11 cellular contexts compared by ENCODE assay signal in genomic region chr16:4501071-4501478, GRCh38. TPM values are rescaled to one million over a fixed set of nuclear protein-coding genes. Genes with fewer than 3 reads are reported as not detected.
DNase-seq lines count a peak whose midpoint lies in the region; ATAC-seq and TF ChIP-seq lines count a peak whose summit lies in the region.
"Had no signal": no experiment of that assay in that cellular context is flagged by ENCODE, and none has a peak within 500 bp of the region (broad histone marks: within the 10 kb centered on the region; RNA-seq: fewer than 3 reads in every experiment).

No MANE protein-coding gene starts in this region.

- intact Hi-C loops in CD4-positive, alpha-beta T cell (cut with DNase I, micrococcal nuclease): no loop called here
- intact Hi-C loops in left cardiac atrium (cut with DNase I): loop anchor here (10.0 kb wide), 1 partner anchor 84 kb away; no protein-coding TSS in a partner anchor
- intact Hi-C loops in prostate gland (cut with DNase I): loop anchor here (10.0 kb wide), 1 partner anchor 454 kb away; the partner anchor contains the start of gene SEC14L5

- H3K9ac ChIP-seq in adipocyte (ENCODE audit: low read length): peak overlapping the region; percentile 75

- H3K27me3 Mint-ChIP-seq in CD4-positive, alpha-beta T cell: no peaks in the 10 kb centered on the region

- CTCF ChIA-PET in CD4-positive, alpha-beta T cell (lab: Charles Lee): interaction anchor here (0.6 to 7.1 kb wide), 4 partner anchors 13 to 48 kb away, joined by 3 to 54 read pairs (median 8); partner anchors contain the start of gene HMOX2

- 13% methylated on average over 5 of the region's 5 CpGs for WGBS in prostate gland

- H3K27me3 ChIP-seq in CD4-positive, alpha-beta T cell (ENCODE audit: control insufficient read depth, insufficient read depth, low read length): no peaks in the 10 kb centered on the region
- H3K27me3 ChIP-seq in adipocyte (replicated peaks; ENCODE audit: control insufficient read depth, insufficient read depth, low read length): no peaks in the 10 kb centered on the region
- no peaks in the 10 kb centered on the region for H3K27me3 ChIP-seq in prostate gland (replicated peaks; ENCODE audit: insufficient read depth)

- no peak for DNase-seq in CD4-positive, alpha-beta T cell
- DNase-seq in adipocyte (ENCODE audit: low read depth): no peak
- DNase-seq in left cardiac atrium: peak; percentile 55
- no peak for DNase-seq in prostate gland (ENCODE audit: low spot score)
- DNase-seq in GM10266 (ENCODE audit: extremely low spot score): no peak
- DNase-seq in NCI-H69 (lab: John Stamatoyannopoulos, UW): no peak
- DNase-seq: NCI-H1048, SIG-M5 had no signal

- no peak for TF ChIP-seq POLR2A in prostate gland (IDR thresholded peaks at IDR 0.05)

- H3K9me3 Mint-ChIP-seq in CD4-positive, alpha-beta T cell: no peaks in the 10 kb centered on the region
- H3K9me3 Mint-ChIP-seq: activated T-helper 1 cell treated with anti-CD3 and anti-CD28 coated beads, Interleukin-12 subunit alpha, Interleukin-12 subunit beta, Interleukin-2, Interleukin-4 antibody, amounts not matched to agents 30 ng/mL and 10 ng/mL and 1 ng/mL, durations not matched to agents 14 hours and 24 hours and 36 hours had no signal

- POLR2A ChIA-PET in CD4-positive, alpha-beta T cell (lab: Charles Lee): interaction anchor here (0.6 to 4.9 kb wide), 7 partner anchors 9 to 48 kb away, joined by 3 to 66 read pairs (median 4); partner anchors contain the start of genes HMOX2 and NMRAL1

- H3K36me3 ChIP-seq in adipocyte (ENCODE audit: control insufficient read depth, insufficient read depth, low read length, severe bottlenecking): peaks cover 20% of the 10 kb centered on the region
- no peaks in the 10 kb centered on the region for H3K36me3 ChIP-seq in prostate gland

- no peak for ATAC-seq in CD4-positive, alpha-beta T cell (ENCODE audit: poor library complexity)
- ATAC-seq in left cardiac atrium (peak; percentile 55 to 61), HG03520 (IDR thresholded peaks at IDR 0.05; ENCODE audit: unreplicated experiment) (no peak), HG02571 (IDR thresholded peaks at IDR 0.05; ENCODE audit: unreplicated experiment) (no peak)

- peaks cover 55% of the 10 kb centered on the region for H3K36me3 Mint-ChIP-seq in CD4-positive, alpha-beta T cell (ENCODE audit: low read depth)

- peaks cover 91% of the 10 kb centered on the region for H3K4me1 Mint-ChIP-seq in CD4-positive, alpha-beta T cell (ENCODE audit: low read depth)

- H3K9me3 ChIP-seq in CD4-positive, alpha-beta T cell (ENCODE audit: control insufficient read depth, low read length): no peaks in the 10 kb centered on the region
- no peaks in the 10 kb centered on the region for H3K9me3 ChIP-seq in adipocyte (ENCODE audit: control insufficient read depth, low read length)
- H3K9me3 ChIP-seq in prostate gland: no peaks in the 10 kb centered on the region

- H3K27ac ChIP-seq in CD4-positive, alpha-beta T cell (ENCODE audit: low read depth, low read length): peak overlapping the region; percentile 48
- peak overlapping the region; percentile 61 to 63 for H3K27ac ChIP-seq in prostate gland

- TF ChIP-seq CTCF in CD4-positive, alpha-beta T cell (IDR thresholded peaks at IDR 0.05): no peak
- TF ChIP-seq CTCF in prostate gland (IDR thresholded peaks at IDR 0.05) (no peak), GM10266 (IDR thresholded peaks at IDR 0.05; ENCODE audit: control insufficient read depth, insufficient read depth, low read depth, missing control alignments) (no peak)

- H3K4me3 ChIP-seq in adipocyte (ENCODE audit: low read length): peak overlapping the region; percentile 77
- no peak overlapping the region for H3K4me3 ChIP-seq in prostate gland

- peak overlapping the region; percentile 97 for H3K27ac Mint-ChIP-seq in CD4-positive, alpha-beta T cell

- H3K4me3 Mint-ChIP-seq in CD4-positive, alpha-beta T cell: peak overlapping the region; percentile 77
- H3K4me3 Mint-ChIP-seq: activated T-helper 1 cell treated with anti-CD3 and anti-CD28 coated beads, Interleukin-12 subunit alpha, Interleukin-12 subunit beta, Interleukin-2, Interleukin-4 antibody, amounts not matched to agents 30 ng/mL and 10 ng/mL and 1 ng/mL, durations not matched to agents 14 hours and 24 hours and 36 hours had no signal

- H3K4me1 ChIP-seq in adipocyte (ENCODE audit: control insufficient read depth, insufficient read depth, low read length) (peaks cover 52% of the 10 kb centered on the region), prostate gland (replicated peaks) (peaks cover 10% of the 10 kb centered on the region)

RNA-seq across cellular contexts. Expression of gene HMOX2, which starts 24.9 kb away (rescaled TPM):
- 10 to 100 TPM; 63.4 to 66.4 TPM for total RNA-seq in CD4-positive, alpha-beta T cell
- total RNA-seq in left cardiac atrium: 10 to 100 TPM; 65.3 to 92.0 TPM
- 10 to 100 TPM; 39.9 to 70.8 TPM for total RNA-seq in prostate gland

RNA-seq across cellular contexts. Expression of gene NMRAL1, which starts 26.6 kb away (rescaled TPM):
- 10 to 100 TPM; 28.6 to 29.5 TPM for total RNA-seq in CD4-positive, alpha-beta T cell
- total RNA-seq in left cardiac atrium: 10 to 100 TPM; 16.8 to 17.2 TPM
- total RNA-seq in prostate gland: 10 to 100 TPM; 40.8 to 90.9 TPM

RNA-seq across cellular contexts. Expression of gene CDIP1, which starts 37.5 kb away (rescaled TPM):
- total RNA-seq in CD4-positive, alpha-beta T cell: 10 to 100 TPM; 19.5 to 22.4 TPM
- total RNA-seq in left cardiac atrium (10 to 100 TPM; 34.1 to 42.9 TPM), prostate gland (10 to 100 TPM; 21.1 to 30.6 TPM)

RNA-seq across cellular contexts. Expression of gene C16orf96, which starts 55.1 kb away (rescaled TPM):
- under 1 TPM; 0.27 to 0.42 TPM for total RNA-seq in CD4-positive, alpha-beta T cell
- total RNA-seq in left cardiac atrium: under 1 TPM in 1 of 2 donors, not detected in 1; 0.10 TPM
- total RNA-seq in prostate gland: 1 to 10 TPM in 1 of 2 donors, under 1 TPM in 1; 0.27 to 3.8 TPM
- total RNA-seq: activated T-helper 1 cell treated with anti-CD3 and anti-CD28 coated beads, Interleukin-12 subunit alpha, Interleukin-12 subunit beta, Interleukin-2, Interleukin-4 antibody, amounts not matched to agents 30 ng/mL and 10 ng/mL and 1 ng/mL, durations not matched to agents 14 hours and 24 hours and 36 hours had no signal

Comparison
In these comparisons a context has a peak if more than half of its experiments do, and no peak if none do; other contexts are left out.
1. ATAC-seq: peak in left cardiac atrium (2 of 2); none in CD4-positive, alpha-beta T cell (single experiment), HG03520 (single experiment) and HG02571 (single experiment).
2. intact Hi-C loops: an anchor here in left cardiac atrium (10.0 kb wide) and prostate gland (10.0 kb wide); none called in CD4-positive, alpha-beta T cell.